In genomic region chr3:16338124-16338523, GRCh38 we compare ENCODE assay signal across 9 cellular contexts.
DNase-seq lines count a peak whose midpoint lies in the region; ATAC-seq and TF ChIP-seq lines count a peak whose summit lies in the region.
"Had no signal": no experiment of that assay in that cellular context is flagged by ENCODE, and none has a peak within 500 bp of the region (broad histone marks: within the 10 kb centered on the region; RNA-seq: fewer than 3 reads in every experiment).

No MANE protein-coding gene starts in this region.

- H3K4me3 Mint-ChIP-seq in brain, result no peak overlapping the region
- H3K4me3 Mint-ChIP-seq: dendritic cell treated with granulocyte-macrophage colony-stimulating factor and Interleukin-4, amounts not matched to agents 40 ng/mL and 50 ng/mL, for 4 days had no signal

- no peaks in the 10 kb centered on the region for H3K9me3 ChIP-seq in SJCRH30 (replicated peaks)

- ATAC-seq in HG02759 (IDR thresholded peaks at IDR 0.05; ENCODE audit: unreplicated experiment), result peak; percentile 87

- TF ChIP-seq CTCF in GM12865 (IDR thresholded peaks at IDR 0.05; ENCODE audit: insufficient read depth, low read depth, low read length, missing control alignments) (no peak), brain (conservative IDR thresholded peaks at IDR 0.05) (no peak)

- peak; percentile 71 for DNase-seq in GM12865 (ENCODE audit: low read depth)
- DNase-seq in SJCRH30, result peak; percentile 72 to 77
- DNase-seq in stimulated activated CD8-positive, alpha-beta memory T cell treated with anti-CD3 and anti-CD28 coated beads, Interleukin-4, amount 100 ng/mL, for 48 hours, result peak; percentile 61
- DNase-seq in middle frontal gyrus (ENCODE audit: extremely low spot score, low spot score), result no peak
- no peak for DNase-seq in cortex of kidney (lab: John Stamatoyannopoulos, UW)
- no peak for DNase-seq in caudate nucleus (lab: John Stamatoyannopoulos, UW)

- peaks cover 38% of the 10 kb centered on the region for H3K36me3 Mint-ChIP-seq in brain

- H3K27ac ChIP-seq in SJCRH30 (peak overlapping the region; percentile 83), caudate nucleus (ENCODE audit: low read depth, low read length) (no peak overlapping the region)

- peaks cover 24% of the 10 kb centered on the region for H3K4me1 ChIP-seq in SJCRH30

- H3K4me3 ChIP-seq in GM12865 (ENCODE audit: low read depth, low read length), result no peak overlapping the region
- H3K4me3 ChIP-seq in SJCRH30, result no peak overlapping the region

- H3K27me3 Mint-ChIP-seq in brain, result no peaks in the 10 kb centered on the region
- H3K27me3 Mint-ChIP-seq: dendritic cell treated with granulocyte-macrophage colony-stimulating factor and Interleukin-4, amounts not matched to agents 40 ng/mL and 50 ng/mL, for 4 days had no signal

- peaks cover 46% of the 10 kb centered on the region for H3K4me1 Mint-ChIP-seq in brain

- peaks cover 5 to 17% (median 14%) of the 10 kb centered on the region in 5 experiments for H3K9me3 Mint-ChIP-seq in brain
- H3K9me3 Mint-ChIP-seq: dendritic cell treated with granulocyte-macrophage colony-stimulating factor and Interleukin-4, amounts not matched to agents 40 ng/mL and 50 ng/mL, for 4 days had no signal

- H3K36me3 ChIP-seq in SJCRH30, result peaks cover 2% of the 10 kb centered on the region; the same call in 1 of the 2 replicates

- H3K27me3 ChIP-seq in SJCRH30, result no peaks in the 10 kb centered on the region

- H3K27ac Mint-ChIP-seq in brain, result peak overlapping the region in 4 of 5 experiments; percentile 7 to 79 (median 42)
- H3K27ac Mint-ChIP-seq: dendritic cell treated with granulocyte-macrophage colony-stimulating factor and Interleukin-4, amounts not matched to agents 40 ng/mL and 50 ng/mL, for 4 days had no signal

Comparison
In these comparisons a context has a peak if more than half of its experiments do, and no peak if none do; other contexts are left out.
1. DNase-seq: peak in GM12865 (single experiment), SJCRH30 (2 of 2) and stimulated activated CD8-positive, alpha-beta memory T cell treated with anti-CD3 and anti-CD28 coated beads, Interleukin-4, amount 100 ng/mL, for 48 hours (single experiment); none in middle frontal gyrus (single experiment), cortex of kidney (single experiment) and caudate nucleus (0 of 61).